9 cellular contexts compared by ENCODE assay signal in genomic region chr10:62851449-62851848, GRCh38. TPM values are rescaled to one million over a fixed set of nuclear protein-coding genes. Genes with fewer than 3 reads are reported as not detected.
DNase-seq lines count a peak whose midpoint lies in the region; ATAC-seq, FAIRE-seq and TF ChIP-seq lines count a peak whose summit lies in the region.
"Had no signal": no experiment of that assay in that cellular context is flagged by ENCODE, and none has a peak within 500 bp of the region (broad histone marks: within the 10 kb centered on the region; RNA-seq: fewer than 3 reads in every experiment).

No MANE protein-coding gene starts in this region.

- H3K4me3 ChIP-seq in GM12864 (ENCODE audit: low read depth, low read length) (no peak overlapping the region), OCI-LY7 (ENCODE audit: low read depth, low read length, poor library complexity, severe bottlenecking) (no peak overlapping the region)
- H3K4me3 ChIP-seq: spleen had no signal

- no peak overlapping the region for H3K4me2 ChIP-seq in OCI-LY7 (ENCODE audit: low read length)

- intact Hi-C loops in OCI-LY7 (cut with micrococcal nuclease; ENCODE audit: unreplicated experiment) (no loop called here), head of caudate nucleus (cut with DNase I) (no loop called here)

- peak; percentile 54 for TF ChIP-seq CTCF in GM12864 (IDR thresholded peaks at IDR 0.05; ENCODE audit: low read depth, low read length, missing control alignments)
- TF ChIP-seq CTCF in OCI-LY7 (conservative IDR thresholded peaks at IDR 0.05; ENCODE audit: low read length), result peak; percentile 77

- no peak for TF ChIP-seq POLR2A in GM12891 (IDR thresholded peaks at IDR 0.05; ENCODE audit: low read depth, low read length)

- peak; percentile 50 for DNase-seq in ACHN
- DNase-seq in GM12864 (ENCODE audit: low read depth), result no peak
- DNase-seq in OCI-LY7 (ENCODE audit: low spot score), result peak; percentile 39
- peak; percentile 26 for DNase-seq in germinal center (ENCODE audit: low spot score)
- DNase-seq in GM12891 (ENCODE audit: insufficient read length, low spot score), result no peak
- DNase-seq in head of caudate nucleus, result no peak
- DNase-seq: spleen had no signal

- H3K79me2 ChIP-seq in OCI-LY7 (ENCODE audit: insufficient read depth, low read depth, low read length), result no peaks in the 10 kb centered on the region

- peaks cover 9% of the 10 kb centered on the region; the same call in 1 of the 2 replicates for H3K9me3 ChIP-seq in OCI-LY7 (ENCODE audit: low read length)

- in situ Hi-C loops in ACHN (cut with HindIII; ENCODE audit: low pct_ligation_motif_present, low pct_unique_long_range_greater_than_20kb, low sequenced_read_pairs), result no loop called here

- CTCF ChIA-PET in OCI-LY7 (lab: Charles Lee; ENCODE audit: unreplicated experiment), result no interaction called here

- BruUV-seq in OCI-LY7 (replicated peaks; lab: Mats Ljungman, UMichigan), result no TSS peak

- ATAC-seq in HG02840 (IDR thresholded peaks at IDR 0.05; ENCODE audit: low FRiP score, unreplicated experiment) (no peak), HG03460 (IDR thresholded peaks at IDR 0.05; ENCODE audit: unreplicated experiment) (no peak)

- H3K9me2 ChIP-seq in OCI-LY7 (ENCODE audit: insufficient read depth, low read length), result no peaks in the 10 kb centered on the region

- POLR2A ChIA-PET in OCI-LY7 (lab: Charles Lee), result interaction anchor here (0.7 to 1.4 kb wide), 2 partner anchors 8 to 271 kb away, joined by 3 to 4 read pairs; no protein-coding TSS in a partner anchor

- no peak overlapping the region for H3K27ac ChIP-seq in OCI-LY7 (ENCODE audit: low read depth, low read length, poor library complexity, severe bottlenecking)

- no peak for FAIRE-seq in GM12891 (lab: Jason Lieb, UNC)

- peaks cover 20% of the 10 kb centered on the region for H3K4me1 ChIP-seq in OCI-LY7 (ENCODE audit: insufficient read depth, low read length, poor library complexity, severe bottlenecking)

- no peaks in the 10 kb centered on the region for H3K36me3 ChIP-seq in OCI-LY7 (ENCODE audit: insufficient read depth, low read length)
- H3K36me3 ChIP-seq: spleen had no signal

- H2AFZ ChIP-seq in OCI-LY7 (ENCODE audit: low read length), result peak overlapping the region; percentile 96; the same call in 1 of the 2 replicates

- H4K20me1 ChIP-seq in OCI-LY7 (ENCODE audit: insufficient read depth, low read length), result no peaks in the 10 kb centered on the region

TF ChIP-seq in GM12891, 5 proteins besides CTCF, POLR2A, EP300 and RAD21:
- no peak for TF ChIP-seq POU2F2 (IDR thresholded peaks at IDR 0.05; ENCODE audit: low read depth, low read length)

RNA-seq across cellular contexts. Expression of gene EGR2, which starts 35.3 kb away (rescaled TPM):
- 0.08 TPM in 1 of 2 replicates, not detected in the other for total RNA-seq in OCI-LY7 (2014; rRNA removed; shearing (Covaris generic))
- total RNA-seq in OCI-LY7 (2022), result 0.19 and 0.30 TPM in 2 replicates
- polyA plus RNA-seq in GM12891 (2012; ENCODE audit: low read depth, missing spikeins), result 54.7 TPM

RNA-seq across cellular contexts. Expression of gene ADO, which starts 46.9 kb away (rescaled TPM):
- 33.1 and 43.1 TPM in 2 replicates for total RNA-seq in OCI-LY7 (2014; rRNA removed; shearing (Covaris generic))
- 30.3 and 33.9 TPM in 2 replicates for total RNA-seq in OCI-LY7 (2022)
- polyA plus RNA-seq in GM12891 (2012; ENCODE audit: low read depth, missing spikeins), result 18.6 TPM

Comparison
In these comparisons a context has a peak if more than half of its experiments do, and no peak if none do; other contexts are left out.
1. DNase-seq: peak in ACHN (single experiment), OCI-LY7 (single experiment) and germinal center (single experiment); none in GM12864 (single experiment), GM12891 (single experiment) and head of caudate nucleus (0 of 42).